Comparison of ENCODE assay signal across 8 cellular contexts in genomic region chr19:56333506-56333905, GRCh38. TPM values are rescaled to one million over a fixed set of nuclear protein-coding genes. Genes with fewer than 3 reads are reported as not detected.
A peak's percentile ranks its signal among the peaks of the same experiment; 100 is the strongest.
DNase-seq lines count a peak whose midpoint lies in the region; ATAC-seq and TF ChIP-seq lines count a peak whose summit lies in the region.

No MANE protein-coding gene starts in this region.

- H3K4me3 ChIP-seq in HAP-1 (no peak overlapping the region), hepatocyte (no peak overlapping the region)

- H3K4me1 Mint-ChIP-seq in activated T-cell treated with anti-CD3 and anti-CD28 coated beads, Interleukin-2, amount 50 U/mL, for 72 hours (ENCODE audit: low read depth): no peaks in the 10 kb centered on the region

- H3K4me1 ChIP-seq in HAP-1: no peaks in the 10 kb centered on the region
- H3K4me1 ChIP-seq in hepatocyte (ENCODE audit: insufficient read depth): no peaks in the 10 kb centered on the region

- no peaks in the 10 kb centered on the region for H3K9me3 ChIP-seq in HAP-1
- H3K9me3 ChIP-seq in hepatocyte (ENCODE audit: low read depth): no peaks in the 10 kb centered on the region

- ATAC-seq in activated T-cell treated with anti-CD3 and anti-CD28 coated beads, Interleukin-2, amount 50 U/mL, for 72 hours (replicated peaks in 1 of 2): peak; percentile 49 to 60
- ATAC-seq in sciatic nerve: no peak

- H3K9me3 Mint-ChIP-seq in activated T-cell treated with anti-CD3 and anti-CD28 coated beads, Interleukin-2, amount 50 U/mL, for 72 hours: peaks cover 1 to 4% of the 10 kb centered on the region in 2 donors

- H3K36me3 Mint-ChIP-seq in activated T-cell treated with anti-CD3 and anti-CD28 coated beads, Interleukin-2, amount 50 U/mL, for 72 hours (ENCODE audit: insufficient read depth in 2 of 2): peaks cover 0 to 5% of the 10 kb centered on the region in 2 donors

- in situ Hi-C loops in HAP-1 (cut with MboI; ENCODE audit: low sequenced_read_pairs): loop anchor here (25.0 kb wide), 1 partner anchor 621 kb away; no protein-coding TSS in a partner anchor

- H3K27ac Mint-ChIP-seq in activated T-cell treated with anti-CD3 and anti-CD28 coated beads, Interleukin-2, amount 50 U/mL, for 72 hours: no peak overlapping the region

- no peaks in the 10 kb centered on the region for H3K79me2 ChIP-seq in hepatocyte

- H3K27me3 Mint-ChIP-seq in activated T-cell treated with anti-CD3 and anti-CD28 coated beads, Interleukin-2, amount 50 U/mL, for 72 hours (ENCODE audit: low read depth): no peaks in the 10 kb centered on the region

- no peaks in the 10 kb centered on the region for H4K20me1 ChIP-seq in hepatocyte (ENCODE audit: insufficient read depth, poor library complexity, severe bottlenecking)

- H3K36me3 ChIP-seq in HAP-1 (replicated peaks): no peaks in the 10 kb centered on the region
- no peaks in the 10 kb centered on the region for H3K36me3 ChIP-seq in hepatocyte (replicated peaks; ENCODE audit: insufficient read depth, low read depth)

- H3K9me2 ChIP-seq in hepatocyte (replicated peaks; ENCODE audit: insufficient read depth): no peaks in the 10 kb centered on the region

- no peak overlapping the region for H2AFZ ChIP-seq in hepatocyte

- peak; percentile 73 for TF ChIP-seq CTCF in hepatocyte (IDR thresholded peaks at IDR 0.05; ENCODE audit: poor library complexity)

- H3K4me3 Mint-ChIP-seq in activated T-cell treated with anti-CD3 and anti-CD28 coated beads, Interleukin-2, amount 50 U/mL, for 72 hours: no peak overlapping the region

- H3K27ac ChIP-seq in hepatocyte: no peak overlapping the region

- H3K4me2 ChIP-seq in hepatocyte: no peak overlapping the region

- intact Hi-C loops in sciatic nerve (cut with DNase I): no loop called here

- no peaks in the 10 kb centered on the region for H3K27me3 ChIP-seq in HAP-1 (ENCODE audit: low read depth)
- H3K27me3 ChIP-seq in hepatocyte: no peaks in the 10 kb centered on the region

- peak; percentile 46 for DNase-seq in COLO829 (ENCODE audit: low spot score)
- peak; percentile 29 to 60 for DNase-seq in HAP-1 (ENCODE audit: low spot score in 2 of 2)
- DNase-seq in NCI-H774 (lab: John Stamatoyannopoulos, UW): peak; percentile 14
- peak; percentile 40 to 42 for DNase-seq in activated T-cell treated with anti-CD3 and anti-CD28 coated beads, Interleukin-2, amount 50 U/mL, for 72 hours
- DNase-seq in hepatocyte (ENCODE audit: low spot score): peak; percentile 77
- peak; percentile 15 to 21 for DNase-seq in stimulated activated CD4-positive, alpha-beta T cell treated with anti-CD3 and anti-CD28 coated beads, Interleukin-4, amount 100 ng/mL, for 4 hours
- no peak for DNase-seq in 8988T
- no peak for DNase-seq in sciatic nerve (ENCODE audit: low spot score)

RNA-seq across cellular contexts. Expression of gene ZSCAN5A, which starts 18.9 kb away (rescaled TPM):
- total RNA-seq in activated T-cell treated with anti-CD3 and anti-CD28 coated beads, Interleukin-2, amount 50 U/mL, for 72 hours: 1 to 10 TPM; 8.3 to 8.4 TPM
- total RNA-seq in hepatocyte (7.0 and 10.6 TPM in 2 replicates), sciatic nerve (12.3 TPM)
- polyA plus RNA-seq in hepatocyte: 4.9 and 7.3 TPM in 2 replicates

RNA-seq across cellular contexts. Expression of gene ZNF582, which starts 59.8 kb away (rescaled TPM):
- total RNA-seq in activated T-cell treated with anti-CD3 and anti-CD28 coated beads, Interleukin-2, amount 50 U/mL, for 72 hours: 1 to 10 TPM; 2.5 to 3.7 TPM
- 3.2 and 3.9 TPM in 2 replicates for total RNA-seq in hepatocyte
- 4.5 and 5.6 TPM in 2 replicates for polyA plus RNA-seq in hepatocyte
- 5.5 TPM for total RNA-seq in sciatic nerve

Comparison
In these comparisons a context has a peak if more than half of its experiments do, and no peak if none do; other contexts are left out.
1. DNase-seq: peak in COLO829 (single experiment), HAP-1 (2 of 2), NCI-H774 (single experiment), activated T-cell treated with anti-CD3 and anti-CD28 coated beads, Interleukin-2, amount 50 U/mL, for 72 hours (2 of 2), hepatocyte (single experiment) and stimulated activated CD4-positive, alpha-beta T cell treated with anti-CD3 and anti-CD28 coated beads, Interleukin-4, amount 100 ng/mL, for 4 hours (2 of 2); none in 8988T (single experiment) and sciatic nerve (single experiment).